Comparison of ENCODE assay signal across 18 cellular contexts in genomic region chr7:158229945-158230344, GRCh38.
"Had no signal": no experiment of that assay in that cellular context is flagged by ENCODE, and none has a peak within 500 bp of the region (broad histone marks: within the 10 kb centered on the region; RNA-seq: fewer than 3 reads in every experiment).

No MANE protein-coding gene starts in this region.

- H3K4me1 ChIP-seq: neural progenitor cell, pancreas, parathyroid adenoma, prostate gland, psoas muscle, right atrium auricular region, right lobe of liver, sigmoid colon, spleen had no signal

- H3K27ac ChIP-seq: neural progenitor cell, neutrophil, ovary, pancreas, parathyroid adenoma, prostate gland, psoas muscle, right atrium auricular region, right lobe of liver, sigmoid colon, skin epidermis, spleen had no signal

- H3K9me3 ChIP-seq: neutrophil, ovary, prostate gland had no signal

- ATAC-seq: naive thymus-derived CD8-positive, alpha-beta T cell; natural killer cell; natural killer cell treated with Interleukin-12 subunit alpha and Interleukin-12 subunit beta and Interleukin-15 and Interleukin-18, amount 100 ng/mL, for 72 hours; pancreas; psoas muscle; right cardiac atrium; right lobe of liver; sciatic nerve had no signal

- H3K36me3 ChIP-seq: neutrophil, ovary, pancreas, prostate gland, right atrium auricular region, right lobe of liver, sigmoid colon, spleen had no signal

- H3K4me3 ChIP-seq: neural progenitor cell, ovary, pancreas, prostate gland, psoas muscle, right atrium auricular region, right lobe of liver, sigmoid colon, skin epidermis, smooth muscle cell, spleen had no signal
